ENCODE assay signal across 2 cellular contexts in the genomic region with DNA sequence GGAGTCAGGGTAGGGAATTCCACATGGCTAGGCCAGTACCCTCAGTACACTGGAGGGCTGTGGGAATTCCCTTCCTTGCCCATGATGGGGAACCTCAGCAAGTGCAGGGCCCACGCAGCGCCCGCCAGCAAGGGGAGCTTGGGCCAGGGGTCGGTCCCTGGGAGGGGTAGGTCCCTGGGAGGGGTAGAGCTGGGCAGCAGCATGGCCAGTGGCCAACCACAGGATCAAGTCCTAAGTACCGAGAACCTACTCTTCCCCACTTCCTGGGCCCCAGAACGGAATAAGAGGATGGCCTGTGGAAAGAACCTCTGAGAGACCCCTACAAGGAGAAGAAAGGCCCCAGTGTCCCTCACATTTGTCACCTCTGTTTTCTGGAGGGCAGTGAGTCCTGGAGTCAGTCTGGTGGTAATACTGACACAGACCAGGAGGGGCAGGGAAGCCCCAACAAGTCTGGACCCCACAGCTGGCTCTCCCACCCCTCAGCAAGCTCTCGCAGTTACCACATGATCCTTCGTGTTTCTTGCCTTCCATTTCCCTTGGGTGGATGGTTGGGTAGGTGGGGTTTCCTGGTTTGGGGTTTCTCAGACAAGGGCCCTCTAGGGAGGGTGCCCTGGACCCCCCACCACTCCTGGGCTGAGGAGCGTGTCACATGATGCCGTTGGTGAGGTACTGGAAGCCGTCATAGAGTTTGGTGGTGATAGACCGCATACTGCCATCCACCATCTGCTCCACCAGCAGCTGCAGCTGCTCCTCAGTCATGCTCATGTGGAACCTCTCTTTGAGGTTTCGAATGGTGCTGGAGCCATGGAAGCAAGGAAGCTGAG.
TF ChIP-seq lines count a peak whose summit lies in the region.

No MANE protein-coding gene starts in this region.

TF ChIP-seq in HCT116, 20 proteins besides CTCF, POLR2A, EP300 and RAD21:
- TF ChIP-seq MAX (IDR thresholded peaks at IDR 0.05) = no peak
- no peak for TF ChIP-seq CEBPB (IDR thresholded peaks at IDR 0.05; ENCODE audit: low read depth)
- no peak for TF ChIP-seq TCF7L2 (IDR thresholded peaks at IDR 0.05; ENCODE audit: borderline replicate concordance, extremely low read depth, insufficient read depth, insufficient read length)
- no peak for TF ChIP-seq ZNF274 (IDR thresholded peaks at IDR 0.05; ENCODE audit: low read depth, low read length)
- no peak for TF ChIP-seq SP1 (IDR thresholded peaks at IDR 0.05; ENCODE audit: low read depth)
- TF ChIP-seq SIN3A (IDR thresholded peaks at IDR 0.05; ENCODE audit: low read depth) = no peak
- TF ChIP-seq ZBTB33 (IDR thresholded peaks at IDR 0.05; ENCODE audit: extremely low read depth, insufficient replicate concordance, low read length) = no peak
- TF ChIP-seq FOSL1 (IDR thresholded peaks at IDR 0.05; ENCODE audit: low read depth) = no peak
- no peak for TF ChIP-seq ELF1 (IDR thresholded peaks at IDR 0.05; ENCODE audit: borderline replicate concordance, low read depth)
- no peak for TF ChIP-seq JUND (IDR thresholded peaks at IDR 0.05)
- no peak for TF ChIP-seq ZFX (IDR thresholded peaks at IDR 0.05)
- TF ChIP-seq, protein P1, sequence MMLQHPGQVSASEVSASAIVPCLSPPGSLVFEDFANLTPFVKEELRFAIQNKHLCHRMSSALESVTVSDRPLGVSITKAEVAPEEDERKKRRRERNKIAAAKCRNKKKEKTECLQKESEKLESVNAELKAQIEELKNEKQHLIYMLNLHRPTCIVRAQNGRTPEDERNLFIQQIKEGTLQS (IDR thresholded peaks at IDR 0.05) = no peak
- no peak for TF ChIP-seq EZH2 (IDR thresholded peaks at IDR 0.05)
TF ChIP-seq in HCT116: peak in this region for 0.

TF ChIP-seq in GM12878, 131 proteins besides CTCF, POLR2A, EP300 and RAD21:
- 0 out of 2 replicates have a peak, but pooled peaks have one; percentile 62 for TF ChIP-seq MTA3 (IDR thresholded peaks at IDR 0.05; ENCODE audit: borderline replicate concordance, low read length)
- TF ChIP-seq BCL3 (IDR thresholded peaks at IDR 0.05; ENCODE audit: borderline replicate concordance, insufficient read depth, low read depth, low read length, poor library complexity, severe bottlenecking) = peak; percentile 31
- peak; percentile 73 for TF ChIP-seq POLR2AphosphoS5 (IDR thresholded peaks at IDR 0.05; ENCODE audit: low read length)
- no peak for TF ChIP-seq SRF (IDR thresholded peaks at IDR 0.05; ENCODE audit: low read depth in 2 of 2, low read length in 2 of 2)
- no peak for TF ChIP-seq RELA (IDR thresholded peaks at IDR 0.05; ENCODE audit: borderline replicate concordance, partially characterized antibody)
- 0 out of 2 replicates have a peak, but pooled peaks have one; percentile 25 for TF ChIP-seq CBFB (IDR thresholded peaks at IDR 0.05; ENCODE audit: low read depth)
- 0 out of 2 replicates have a peak, but pooled peaks have one; percentile 11 for TF ChIP-seq PML (IDR thresholded peaks at IDR 0.05; ENCODE audit: low read length)
TF ChIP-seq in GM12878: peak in this region for 5.
